In genomic region chr1:181106022-181106312, GRCh38 we compare ENCODE assay signal across 9 cellular contexts. TPM values are rescaled to one million over a fixed set of nuclear protein-coding genes. Genes with fewer than 3 reads are reported as not detected.
DNase-seq lines count a peak whose midpoint lies in the region; ATAC-seq, FAIRE-seq and TF ChIP-seq lines count a peak whose summit lies in the region.
"Had no signal": no experiment of that assay in that cellular context is flagged by ENCODE, and none has a peak within 500 bp of the region (broad histone marks: within the 10 kb centered on the region; RNA-seq: fewer than 3 reads in every experiment).

No MANE protein-coding gene starts in this region.

- BruUV-seq in HepG2 (replicated peaks; lab: Mats Ljungman, UMichigan) (no TSS peak), MCF 10A (replicated peaks; lab: Mats Ljungman, UMichigan) (no TSS peak)

- H3K9me3 Mint-ChIP-seq in MCF 10A (ENCODE audit: unreplicated experiment) (no peaks in the 10 kb centered on the region), natural killer cell (no peaks in the 10 kb centered on the region)

- CTCF ChIA-PET in HepG2 (lab: Yijun Ruan, JAX; ENCODE audit: low intra/inter-chr PET ratio, low total read pairs), result no interaction called here
- CTCF ChIA-PET in MCF 10A (lab: Yijun Ruan, JAX), result interaction anchor here (0.5 to 14.1 kb wide), 9 partner anchors 12 to 1915 kb away, joined by 3 to 198 read pairs (median 5); no protein-coding TSS in a partner anchor

- no peak for ATAC-seq in HepG2
- ATAC-seq in right lobe of liver, result no peak
- no peak for ATAC-seq in natural killer cell
- no peak for ATAC-seq in GM21619 (IDR thresholded peaks at IDR 0.05; ENCODE audit: unreplicated experiment)

- H3K36me3 Mint-ChIP-seq in MCF 10A (ENCODE audit: insufficient read depth, unreplicated experiment) (no peaks in the 10 kb centered on the region), natural killer cell (no peaks in the 10 kb centered on the region)

- 83% methylated on average over 3 of the region's 3 CpGs for WGBS in HepG2 (ENCODE audit: low lambda C conversion rate)
- WGBS in right lobe of liver (ENCODE audit: insufficient coverage, low coverage, low lambda C conversion rate, missing lambda C conversion rate), result 66% methylated on average over 2 of the region's 3 CpGs

- peak overlapping the region; percentile 22 for H3K27ac Mint-ChIP-seq in MCF 10A (ENCODE audit: low read depth, unreplicated experiment)
- H3K27ac Mint-ChIP-seq in natural killer cell, result peak overlapping the region; percentile 78 to 98

- TF ChIP-seq EP300 in HepG2 (IDR thresholded peaks at IDR 0.05; ENCODE audit: low read depth in 2 of 2, low read length in 2 of 2), result no peak
- TF ChIP-seq EP300 in HepG2 (CRISPR knock-in tag; IDR thresholded peaks at IDR 0.05; ENCODE audit: borderline replicate concordance), result no peak

- H3K27me3 Mint-ChIP-seq in MCF 10A (ENCODE audit: insufficient read depth, unreplicated experiment) (no peaks in the 10 kb centered on the region), natural killer cell (ENCODE audit: low read depth in 2 of 2) (peaks cover 11 to 14% of the 10 kb centered on the region in 2 donors)

- H3K4me1 ChIP-seq in HepG2 (ENCODE audit: insufficient read depth, low read length) (peaks cover 93% of the 10 kb centered on the region), right lobe of liver (peaks cover 0 to 15% (median 6%) of the 10 kb centered on the region in 4 donors)

- H3K9me3 ChIP-seq in HepG2 (ENCODE audit: low read length) (no peaks in the 10 kb centered on the region), right lobe of liver (no peaks in the 10 kb centered on the region)

- DNase-seq in HepG2 (ENCODE audit: low spot score) (no peak), right lobe of liver (no peak), MCF 10A (ENCODE audit: unreplicated experiment) (no peak), natural killer cell (no peak), pons (ENCODE audit: low spot score) (no peak), NCI-H2107 treated with DMSO at 0.1 percent for 48 hours (lab: John Stamatoyannopoulos, UW; ENCODE audit: unreplicated experiment) (no peak)
- no peak for DNase-seq in stimulated activated CD4-positive, alpha-beta T cell treated with anti-CD3 and anti-CD28 coated beads, Interleukin-4, amount 100 ng/mL, for 4 hours

- TF ChIP-seq POLR2A in HepG2 (IDR thresholded peaks at IDR 0.05; ENCODE audit: insufficient read depth in 1 of 2, low read depth in 2 of 2, low read length in 2 of 2) (no peak), right lobe of liver (IDR thresholded peaks at IDR 0.05) (no peak)

- no peak overlapping the region for H3K9ac ChIP-seq in HepG2 (ENCODE audit: insufficient read depth, low read depth, low read length)

- H3K36me3 ChIP-seq in HepG2 (replicated peaks in 1 of 2; ENCODE audit: control insufficient read depth in 1 of 2, insufficient read depth in 2 of 2, low read length in 2 of 2) (no peaks in the 10 kb centered on the region), right lobe of liver (no peaks in the 10 kb centered on the region)

- no peak overlapping the region for H3K27ac ChIP-seq in HepG2 (ENCODE audit: extremely low read length, insufficient read depth, low read length)
- no peak overlapping the region for H3K27ac ChIP-seq in right lobe of liver
- H3K27ac ChIP-seq: epithelial cell of prostate had no signal

- H3K4me3 ChIP-seq in HepG2 (replicated peaks in 1 of 3; ENCODE audit: insufficient read depth in 1 of 3, low read depth in 2 of 3, low read length in 3 of 3) (peak overlapping the region in 1 of 3 experiments; percentile 51; a peak in 2 of 6 replicates), right lobe of liver (no peak overlapping the region)

- intact Hi-C loops in HepG2 (cut with micrococcal nuclease; ENCODE audit: unreplicated experiment) (no loop called here), right lobe of liver (cut with DNase I) (no loop called here), MCF 10A (cut with micrococcal nuclease) (no loop called here), natural killer cell (cut with micrococcal nuclease) (no loop called here)

- no peak for TF ChIP-seq RAD21 in HepG2 (CRISPR knock-in tag; IDR thresholded peaks at IDR 0.05)

- H3K79me2 ChIP-seq in HepG2 (ENCODE audit: insufficient read depth, low read length), result no peaks in the 10 kb centered on the region

- H2AFZ ChIP-seq in HepG2 (ENCODE audit: low read length), result no peak overlapping the region

- TF ChIP-seq CTCF in HepG2 (CRISPR knock-in tag; IDR thresholded peaks at IDR 0.05), result no peak
- TF ChIP-seq CTCF in right lobe of liver (IDR thresholded peaks at IDR 0.05), result no peak
- TF ChIP-seq CTCF in MCF 10A (IDR thresholded peaks at IDR 0.05; ENCODE audit: unreplicated experiment), result no peak
- no peak for TF ChIP-seq CTCF in natural killer cell (IDR thresholded peaks at IDR 0.05)

- H3K4me1 Mint-ChIP-seq in MCF 10A (ENCODE audit: insufficient read depth, unreplicated experiment) (peaks cover 60% of the 10 kb centered on the region), natural killer cell (peaks cover 33 to 41% of the 10 kb centered on the region in 2 donors)

- POLR2A ChIA-PET in HepG2 (lab: Yijun Ruan, JAX) (interaction anchor here (2.3 to 2.7 kb wide), 3 partner anchors 13 to 29 kb away, joined by 6 to 18 read pairs (median 7); no protein-coding TSS in a partner anchor), MCF 10A (lab: Yijun Ruan, JAX) (interaction anchor here (1.4 to 38.3 kb wide), 7 partner anchors 7 to 84 kb away, joined by 4 to 1402 read pairs (median 38); partner anchors contain the start of genes IER5, MR1 and STX6)

- peak overlapping the region; percentile 67 for H3K4me2 ChIP-seq in HepG2 (ENCODE audit: low read depth, low read length)

- in situ Hi-C loops in HepG2 (cut with HindIII; ENCODE audit: extremely low pct_ligation_motif_present, low pct_unique_long_range_greater_than_20kb), result no loop called here

- H3K4me3 Mint-ChIP-seq in MCF 10A (ENCODE audit: unreplicated experiment), result peak overlapping the region; percentile 65
- peak overlapping the region; percentile 93 for H3K4me3 Mint-ChIP-seq in natural killer cell

- FAIRE-seq in HepG2 (lab: Jason Lieb, UNC), result no peak

- peaks cover 0 to 13% of the 10 kb centered on the region in 2 experiments; a peak in 2 of 5 replicates for H3K27me3 ChIP-seq in HepG2 (ENCODE audit: control insufficient read depth in 1 of 2, insufficient read depth in 2 of 2, low read length in 2 of 2)
- no peaks in the 10 kb centered on the region for H3K27me3 ChIP-seq in right lobe of liver

- no peaks in the 10 kb centered on the region for H4K20me1 ChIP-seq in HepG2 (ENCODE audit: insufficient read depth, low read length)

RNA-seq across cellular contexts. Expression of gene IER5, which starts 17.5 kb away (rescaled TPM):
- total RNA-seq in HepG2 (2016; rRNA removed; fragmentation: Illumina TruSeq; extraction: Trizol) (3.0 and 3.5 TPM in 2 replicates), right lobe of liver (1 to 10 TPM; 2.0 to 6.2 (median 3.4) TPM), MCF 10A (2022) (47.5 and 49.5 TPM in 2 replicates), natural killer cell (100 to 1,000 TPM; 118 to 164 (median 150) TPM)
- 0.71 and 0.81 TPM in 2 replicates for total RNA-seq in HepG2 (2016; cell fraction: cytosol; rRNA removed; fragmentation: Illumina TruSeq; extraction: Trizol; ENCODE audit: low read depth)
- total RNA-seq in HepG2 (2016; cell fraction: insoluble cytoplasmic fraction; rRNA removed; fragmentation: Illumina TruSeq; extraction: Trizol), result 2.3 and 3.4 TPM in 2 replicates
- total RNA-seq in HepG2 (2016; cell fraction: membrane; rRNA removed; fragmentation: Illumina TruSeq; extraction: Trizol), result 2.1 and 2.2 TPM in 2 replicates
- 3.7 and 4.2 TPM in 2 replicates for total RNA-seq in HepG2 (2016; cell fraction: nucleus; rRNA removed; fragmentation: Illumina TruSeq; extraction: Trizol)
- polyA plus RNA-seq in HepG2 (2011; rRNA removed), result 2.5 and 3.1 TPM in 2 replicates
- 2.4 and 2.6 TPM in 2 replicates for polyA plus RNA-seq in HepG2 (2011; cell fraction: cytosol; rRNA removed)
- 4.5 and 4.9 TPM in 2 replicates for polyA plus RNA-seq in HepG2 (2011; cell fraction: nucleus; rRNA removed)
- 1.8 and 2.7 TPM in 2 replicates for polyA plus RNA-seq in HepG2 (2012)
- 0.26 TPM in 2 replicates for polyA plus RNA-seq in HepG2 (2016; cell fraction: cytosol; fragmentation: Illumina TruSeq; extraction: Trizol; ENCODE audit: low read depth)
- 1.9 TPM in 2 replicates for polyA plus RNA-seq in HepG2 (2016; cell fraction: insoluble cytoplasmic fraction; fragmentation: Illumina TruSeq; extraction: Trizol; ENCODE audit: low read depth)
- 0.66 and 0.70 TPM in 2 replicates for polyA plus RNA-seq in HepG2 (2016; cell fraction: membrane; fragmentation: Illumina TruSeq; extraction: Trizol; ENCODE audit: low read depth)
- polyA plus RNA-seq in HepG2 (2016; cell fraction: nucleus; fragmentation: Illumina TruSeq; extraction: Trizol; ENCODE audit: insufficient read depth, low read depth), result 3.4 and 3.9 TPM in 2 replicates
- 4.2 and 7.4 TPM in 2 replicates for polyA minus RNA-seq in HepG2 (2011; rRNA and poly(A)+ RNA removed; ENCODE audit: low replicate concordance)
- 2.6 TPM in 2 replicates for polyA minus RNA-seq in HepG2 (2011; cell fraction: cytosol; rRNA and poly(A)+ RNA removed)
- 5.2 and 7.2 TPM in 2 replicates for polyA minus RNA-seq in HepG2 (2011; cell fraction: nucleus; rRNA and poly(A)+ RNA removed)
